In genomic region chr12:56258820-56259183, GRCh38 we compare ENCODE assay signal across 7 cellular contexts. TPM values are rescaled to one million over a fixed set of nuclear protein-coding genes. Genes with fewer than 3 reads are reported as not detected.
DNase-seq lines count a peak whose midpoint lies in the region; ATAC-seq and TF ChIP-seq lines count a peak whose summit lies in the region.

No MANE protein-coding gene starts in this region.

- peak overlapping the region; percentile 90 for H3K27ac ChIP-seq in HEK293 (ENCODE audit: extremely low read depth, low read depth, low read length)

- DNase-seq in activated CD4-positive, alpha-beta memory T cell treated with anti-CD3 and anti-CD28 coated beads for 36 hours: no peak
- DNase-seq in stimulated activated naive B cell treated with anti-CD40 and anti-IgM and Interleukin-4, amounts not matched to agents 10 μg/mL and 1 μg/mL and 100 μg/mL, for 72 hours: no peak
- DNase-seq in C1 segment of cervical spinal cord (lab: John Stamatoyannopoulos, UW): no peak

- H3K4me3 ChIP-seq in HEK293 (ENCODE audit: low read depth, low read length): peak overlapping the region; percentile 92
- H3K4me3 ChIP-seq in iPS-11a (ENCODE audit: low read depth, low read length): peak overlapping the region; percentile 82

- H3K4me1 ChIP-seq in HEK293 (ENCODE audit: control insufficient read depth, insufficient read depth, low read length): peaks cover 13% of the 10 kb centered on the region

- CTCF ChIA-PET in HEK293 (lab: Yijun Ruan, JAX): interaction anchor here (0.6 to 2.3 kb wide), 24 partner anchors 9 to 205 kb away, joined by 3 to 15 read pairs (median 4); partner anchors contain the start of genes ESYT1, RNF41 and SMARCC2
- CTCF ChIA-PET in activated CD4-positive, alpha-beta memory T cell treated with anti-CD3 and anti-CD28 coated beads for 36 hours (lab: Charles Lee): interaction anchor here (0.7 to 4.6 kb wide), 25 partner anchors 8 to 322 kb away, joined by 3 to 21 read pairs (median 6); partner anchors contain the start of genes COQ10A, ESYT1, IL23A and RNF41

- peak in 1 of 2 donors; percentile 13 for ATAC-seq in stimulated activated naive B cell treated with anti-CD40 and anti-IgM and Interleukin-4, amounts not matched to agents 10 μg/mL and 1 μg/mL and 100 μg/mL, for 72 hours (replicated peaks)
- ATAC-seq in HG03196 (IDR thresholded peaks at IDR 0.05; ENCODE audit: unreplicated experiment) (no peak), GM18870 (IDR thresholded peaks at IDR 0.05; ENCODE audit: unreplicated experiment) (no peak)

- H3K36me3 ChIP-seq in HEK293 (ENCODE audit: control insufficient read depth in 2 of 2, insufficient read depth in 1 of 2, low read length in 2 of 2): peaks cover 11 to 34% of the 10 kb centered on the region in 2 experiments

- POLR2A ChIA-PET in HEK293 (lab: Yijun Ruan, JAX): interaction anchor here (1.0 to 3.5 kb wide), 6 partner anchors 9 to 155 kb away, joined by 3 to 26 read pairs (median 4); partner anchors contain the start of genes COQ10A, PA2G4, RNF41 and ZC3H10
- POLR2A ChIA-PET in activated CD4-positive, alpha-beta memory T cell treated with anti-CD3 and anti-CD28 coated beads for 36 hours (lab: Charles Lee): interaction anchor here (1.0 to 1.8 kb wide), 6 partner anchors 9 to 141 kb away, joined by 3 to 10 read pairs (median 4); partner anchors contain the start of genes RNF41, SMARCC2, STAT2 and ZC3H10

- H3K36me3 Mint-ChIP-seq in activated CD4-positive, alpha-beta memory T cell treated with anti-CD3 and anti-CD28 coated beads for 36 hours: peaks cover 6% of the 10 kb centered on the region
- H3K36me3 Mint-ChIP-seq in stimulated activated naive B cell treated with anti-CD40 and anti-IgM and Interleukin-4, amounts not matched to agents 10 μg/mL and 1 μg/mL and 100 μg/mL, for 72 hours: peaks cover 10 to 17% of the 10 kb centered on the region in 2 donors

- peak overlapping the region; percentile 81 for H3K27ac Mint-ChIP-seq in activated CD4-positive, alpha-beta memory T cell treated with anti-CD3 and anti-CD28 coated beads for 36 hours
- peak overlapping the region; percentile 94 for H3K27ac Mint-ChIP-seq in stimulated activated naive B cell treated with anti-CD40 and anti-IgM and Interleukin-4, amounts not matched to agents 10 μg/mL and 1 μg/mL and 100 μg/mL, for 72 hours

- intact Hi-C loops in activated CD4-positive, alpha-beta memory T cell treated with anti-CD3 and anti-CD28 coated beads for 36 hours (cut with micrococcal nuclease): loop anchor here (1.0 to 5.0 kb wide), 5 partner anchors 7 to 140 kb away; partner anchors contain the start of genes COQ10A, NABP2, RNF41 and STAT2

- no peaks in the 10 kb centered on the region for H3K9me3 ChIP-seq in HEK293 (ENCODE audit: control insufficient read depth, insufficient read depth, low read depth, low read length)

- H3K27me3 Mint-ChIP-seq in activated CD4-positive, alpha-beta memory T cell treated with anti-CD3 and anti-CD28 coated beads for 36 hours: no peaks in the 10 kb centered on the region
- H3K27me3 Mint-ChIP-seq in stimulated activated naive B cell treated with anti-CD40 and anti-IgM and Interleukin-4, amounts not matched to agents 10 μg/mL and 1 μg/mL and 100 μg/mL, for 72 hours: no peaks in the 10 kb centered on the region

- H3K4me3 Mint-ChIP-seq in activated CD4-positive, alpha-beta memory T cell treated with anti-CD3 and anti-CD28 coated beads for 36 hours: peak overlapping the region; percentile 87
- H3K4me3 Mint-ChIP-seq in stimulated activated naive B cell treated with anti-CD40 and anti-IgM and Interleukin-4, amounts not matched to agents 10 μg/mL and 1 μg/mL and 100 μg/mL, for 72 hours: peak overlapping the region; percentile 94 to 99

- peaks cover 19% of the 10 kb centered on the region for H3K4me1 Mint-ChIP-seq in activated CD4-positive, alpha-beta memory T cell treated with anti-CD3 and anti-CD28 coated beads for 36 hours (ENCODE audit: low read depth)
- H3K4me1 Mint-ChIP-seq in stimulated activated naive B cell treated with anti-CD40 and anti-IgM and Interleukin-4, amounts not matched to agents 10 μg/mL and 1 μg/mL and 100 μg/mL, for 72 hours: peaks cover 13 to 25% of the 10 kb centered on the region in 2 donors

- H3K9me3 Mint-ChIP-seq in activated CD4-positive, alpha-beta memory T cell treated with anti-CD3 and anti-CD28 coated beads for 36 hours: no peaks in the 10 kb centered on the region
- H3K9me3 Mint-ChIP-seq in stimulated activated naive B cell treated with anti-CD40 and anti-IgM and Interleukin-4, amounts not matched to agents 10 μg/mL and 1 μg/mL and 100 μg/mL, for 72 hours: no peaks in the 10 kb centered on the region

- TF ChIP-seq CTCF in HEK293 (tag by site-specific recombination; IDR thresholded peaks at IDR 0.05): no peak

TF ChIP-seq in HEK293, 187 proteins besides CTCF, POLR2A, EP300 and RAD21 (continues in another document):
- TF ChIP-seq BCL11A (tag by site-specific recombination; IDR thresholded peaks at IDR 0.05; ENCODE audit: low read depth): no peak
- TF ChIP-seq PRDM10 (tag by site-specific recombination; IDR thresholded peaks at IDR 0.05): peak; percentile 85
- TF ChIP-seq HOXA7 (CRISPR knock-in tag; IDR thresholded peaks at IDR 0.05; ENCODE audit: borderline replicate concordance): no peak
- TF ChIP-seq PATZ1 (tag by site-specific recombination; IDR thresholded peaks at IDR 0.05): 0 out of 2 replicates have a peak, but pooled peaks have one; percentile 5
- no peak for TF ChIP-seq ZNF548 (tag by site-specific recombination; IDR thresholded peaks at IDR 0.05)
- TF ChIP-seq MYNN (tag by site-specific recombination; IDR thresholded peaks at IDR 0.05; ENCODE audit: borderline replicate concordance): no peak
- TF ChIP-seq SP2 (tag by site-specific recombination; IDR thresholded peaks at IDR 0.05): no peak; the same call in 1 of the 2 replicates
- no peak for TF ChIP-seq ZNF560 (tag by site-specific recombination; IDR thresholded peaks at IDR 0.05; ENCODE audit: borderline replicate concordance)
- no peak for TF ChIP-seq SALL2 (tag by site-specific recombination; IDR thresholded peaks at IDR 0.05; ENCODE audit: borderline replicate concordance)
- TF ChIP-seq ZNF132 (tag by site-specific recombination; IDR thresholded peaks at IDR 0.05; ENCODE audit: borderline replicate concordance): no peak
- TF ChIP-seq ZFP41 (tag by site-specific recombination; IDR thresholded peaks at IDR 0.05; ENCODE audit: borderline replicate concordance): no peak
- no peak for TF ChIP-seq ZNF211 (tag by site-specific recombination; IDR thresholded peaks at IDR 0.05; ENCODE audit: low read depth)
- no peak for TF ChIP-seq ZNF302 (tag by site-specific recombination; IDR thresholded peaks at IDR 0.05; ENCODE audit: low read depth)
- TF ChIP-seq ZNF624 (tag by site-specific recombination; IDR thresholded peaks at IDR 0.05): no peak

RNA-seq across cellular contexts. Expression of gene ANKRD52, which starts 0.6 kb away (rescaled TPM):
- total RNA-seq in activated CD4-positive, alpha-beta memory T cell treated with anti-CD3 and anti-CD28 coated beads for 36 hours: 10 to 100 TPM; 34.1 to 37.0 TPM

RNA-seq across cellular contexts. Expression of gene COQ10A, which starts 7.9 kb away (rescaled TPM):
- total RNA-seq in activated CD4-positive, alpha-beta memory T cell treated with anti-CD3 and anti-CD28 coated beads for 36 hours: 1 to 10 TPM; 6.3 to 7.0 TPM

RNA-seq across cellular contexts. Expression of gene SLC39A5, which starts 29.0 kb away (rescaled TPM):
- total RNA-seq in activated CD4-positive, alpha-beta memory T cell treated with anti-CD3 and anti-CD28 coated beads for 36 hours: 1 to 10 TPM in 1 of 2 experiments, under 1 TPM in 1; 0.59 to 1.7 TPM

RNA-seq across cellular contexts. Expression of gene NABP2, which starts 34.7 kb away (rescaled TPM):
- total RNA-seq in activated CD4-positive, alpha-beta memory T cell treated with anti-CD3 and anti-CD28 coated beads for 36 hours: 10 to 100 TPM; 62.0 to 62.2 TPM

RNA-seq across cellular contexts. Expression of gene RNF41, which starts 37.1 kb away (rescaled TPM):
- 10 to 100 TPM; 28.2 to 31.2 TPM for total RNA-seq in activated CD4-positive, alpha-beta memory T cell treated with anti-CD3 and anti-CD28 coated beads for 36 hours
